Comparison of ENCODE assay signal across 22 cellular contexts in the genomic region with DNA sequence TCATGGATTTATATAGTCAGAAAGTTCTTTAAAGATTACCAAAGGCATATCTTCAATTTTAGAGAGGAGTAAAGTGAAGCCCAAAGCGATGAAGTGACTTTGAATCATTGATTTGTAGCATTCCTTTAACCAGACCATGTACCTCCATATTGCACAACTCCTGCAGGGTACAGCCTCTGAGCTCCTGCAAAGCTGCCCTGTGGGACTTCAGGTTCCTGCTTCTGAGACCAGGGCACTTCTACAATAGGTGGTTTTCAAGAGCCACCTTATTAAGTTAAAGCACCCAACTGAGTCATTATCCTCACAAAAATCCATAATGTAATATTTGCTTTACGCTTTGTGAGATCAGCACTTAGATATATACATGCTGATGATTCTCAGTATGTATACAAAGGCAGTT.
"Had no signal": no experiment of that assay in that cellular context is flagged by ENCODE, and none has a peak within 500 bp of the region (broad histone marks: within the 10 kb centered on the region; RNA-seq: fewer than 3 reads in every experiment).

No MANE protein-coding gene starts in this region.

- H3K79me2 ChIP-seq: hepatocyte had no signal

- H3K36me3 ChIP-seq: breast epithelium, ovary, thoracic aorta had no signal

- H2AFZ ChIP-seq: hepatocyte had no signal

- H3K27ac ChIP-seq: breast epithelium, hepatocyte, ovary, skin epidermis, thoracic aorta had no signal

- H3K4me3 ChIP-seq: breast epithelium, hepatocyte, ovary, skin epidermis, thoracic aorta had no signal

- FAIRE-seq: endometrium, frontal cortex, urothelium cell line had no signal

- DNase-seq: activated CD4-positive, alpha-beta T cell treated with anti-CD3 and anti-CD28 coated beads for 36 hours; activated CD4-positive, CD25-positive, alpha-beta regulatory T cell; activated CD8-positive, alpha-beta memory T cell treated with anti-CD3 and anti-CD28 coated beads, Interleukin-2, amount 10 ng/mL, durations not matched to agents 7 days and 5 days; activated CD8-positive, alpha-beta T cell treated with anti-CD3 and anti-CD28 coated beads, Interleukin-2, amount 10 ng/mL, durations not matched to agents 7 days and 5 days; activated naive CD4-positive, alpha-beta T cell; activated T-cell treated with anti-CD3 and anti-CD28 coated beads, Interleukin-2, amount 50 U/mL, for 72 hours; dermis blood vessel endothelial cell; effector CD8-positive, alpha-beta T cell; glutamatergic neuron; islet precursor cell; left ventricle myocardium superior; ovary; stimulated activated CD4-positive, alpha-beta T cell treated with anti-CD3 and anti-CD28 coated beads, Interleukin-12 subunit alpha, Interleukin-12 subunit beta, amount 100 ng/mL, for 4 hours; stimulated activated CD4-positive, alpha-beta T cell treated with anti-CD3 and anti-CD28 coated beads, Interleukin-4, amount 100 ng/mL, for 1 hour; trophoblast cell had no signal

- H3K9me3 ChIP-seq: breast epithelium, ovary, thoracic aorta had no signal

- H3K4me2 ChIP-seq: hepatocyte had no signal

- H3K27me3 ChIP-seq: breast epithelium, hepatocyte, ovary had no signal
